In genomic region chr19:6099037-6099436, GRCh38 we compare ENCODE assay signal across 24 cellular contexts. TPM values are rescaled to one million over a fixed set of nuclear protein-coding genes. Genes with fewer than 3 reads are reported as not detected.
A peak's percentile ranks its signal among the peaks of the same experiment; 100 is the strongest.
DNase-seq lines count a peak whose midpoint lies in the region; ATAC-seq and TF ChIP-seq lines count a peak whose summit lies in the region.
"Had no signal": no experiment of that assay in that cellular context is flagged by ENCODE, and none has a peak within 500 bp of the region (broad histone marks: within the 10 kb centered on the region; RNA-seq: fewer than 3 reads in every experiment).

No MANE protein-coding gene starts in this region.

- H3K4me3 ChIP-seq in H7 (ENCODE audit: insufficient read depth, low read depth, low read length) (no peak overlapping the region), left lung (no peak overlapping the region), stomach smooth muscle (ENCODE audit: low read length in 2 of 2) (peak overlapping the region; percentile 7 to 23), OCI-LY7 (ENCODE audit: low read depth, low read length, poor library complexity, severe bottlenecking) (no peak overlapping the region)
- H3K4me3 ChIP-seq: SJSA1 had no signal

- peaks cover 1% of the 10 kb centered on the region for H3K27me3 Mint-ChIP-seq in endothelial cell (ENCODE audit: unreplicated experiment)
- H3K27me3 Mint-ChIP-seq: CD4-positive, CD25-positive, alpha-beta regulatory T cell had no signal

- no peaks in the 10 kb centered on the region for H3K9me3 Mint-ChIP-seq in endothelial cell (ENCODE audit: unreplicated experiment)
- H3K9me3 Mint-ChIP-seq: HFFc6, WTC11 had no signal

- H3K9ac ChIP-seq in stomach smooth muscle (ENCODE audit: low read length in 2 of 2), result peak overlapping the region; percentile 46 to 58

- H3K4me3 Mint-ChIP-seq in endothelial cell (ENCODE audit: unreplicated experiment), result no peak overlapping the region
- H3K4me3 Mint-ChIP-seq: HFFc6, WTC11 had no signal

- no TSS peak for BruUV-seq in OCI-LY7 (replicated peaks; lab: Mats Ljungman, UMichigan)

- H3K4me2 ChIP-seq in OCI-LY7 (ENCODE audit: low read length), result no peak overlapping the region

- H3K27ac ChIP-seq in caudate nucleus (ENCODE audit: low read depth, low read length) (peak overlapping the region; percentile 53), left lung (peak overlapping the region; percentile 51 to 96), stomach smooth muscle (ENCODE audit: low read length) (peak overlapping the region; percentile 85), OCI-LY7 (ENCODE audit: low read depth, low read length, poor library complexity, severe bottlenecking) (no peak overlapping the region)
- H3K27ac ChIP-seq: SJSA1 had no signal

- no peaks in the 10 kb centered on the region for H3K36me3 Mint-ChIP-seq in endothelial cell (ENCODE audit: low read depth, unreplicated experiment)
- H3K36me3 Mint-ChIP-seq: CD4-positive, CD25-positive, alpha-beta regulatory T cell; WTC11 had no signal

- H3K27me3 ChIP-seq in H7 (ENCODE audit: control insufficient read depth, insufficient read depth, low read length) (no peaks in the 10 kb centered on the region), left lung (no peaks in the 10 kb centered on the region), stomach smooth muscle (ENCODE audit: control insufficient read depth in 1 of 2, insufficient read depth in 2 of 2, low read length in 2 of 2) (no peaks in the 10 kb centered on the region)
- H3K27me3 ChIP-seq: SJSA1 had no signal

- no peaks in the 10 kb centered on the region for H4K20me1 ChIP-seq in OCI-LY7 (ENCODE audit: insufficient read depth, low read length)

- H3K4me1 Mint-ChIP-seq in endothelial cell (ENCODE audit: unreplicated experiment), result peaks cover 2% of the 10 kb centered on the region

- ATAC-seq in left lung, result no peak
- ATAC-seq in GM21515 (IDR thresholded peaks at IDR 0.05; ENCODE audit: unreplicated experiment), result no peak
- ATAC-seq in left colon, result no peak
- ATAC-seq: stimulated activated naive B cell treated with anti-CD40 and anti-IgM and Interleukin-4, amounts not matched to agents 10 μg/mL and 1 μg/mL and 100 μg/mL, for 72 hours; WTC11 had no signal

- H3K9me2 ChIP-seq in OCI-LY7 (ENCODE audit: insufficient read depth, low read length), result no peaks in the 10 kb centered on the region

- POLR2A ChIA-PET in OCI-LY7 (lab: Charles Lee), result interaction anchor here (0.6 kb wide), 1 partner anchor 1286 kb away, joined by 3 read pairs; no protein-coding TSS in a partner anchor

- peaks cover 24 to 48% of the 10 kb centered on the region in 2 donors for H3K4me1 ChIP-seq in left lung
- peaks cover 65% of the 10 kb centered on the region for H3K4me1 ChIP-seq in stomach smooth muscle (ENCODE audit: control insufficient read depth, insufficient read depth, low read length)
- H3K4me1 ChIP-seq in OCI-LY7 (ENCODE audit: insufficient read depth, low read length, poor library complexity, severe bottlenecking), result no peaks in the 10 kb centered on the region

- H3K9me3 ChIP-seq in left lung (no peaks in the 10 kb centered on the region), stomach smooth muscle (ENCODE audit: control insufficient read depth in 2 of 2, low read length in 2 of 2) (no peaks in the 10 kb centered on the region), OCI-LY7 (ENCODE audit: low read length) (no peaks in the 10 kb centered on the region)
- H3K9me3 ChIP-seq: SJSA1 had no signal

- intact Hi-C loops in left lung (cut with DNase I), result no loop called here
- intact Hi-C loops in OCI-LY7 (cut with micrococcal nuclease; ENCODE audit: unreplicated experiment), result no loop called here
- intact Hi-C loops in left colon (cut with DNase I, micrococcal nuclease), result no loop called here

- no peak overlapping the region for H3K27ac Mint-ChIP-seq in endothelial cell (ENCODE audit: unreplicated experiment)
- H3K27ac Mint-ChIP-seq: HFFc6, WTC11 had no signal

- DNase-seq in H7 (peak; percentile 2), caudate nucleus (lab: John Stamatoyannopoulos, UW) (peak in 4 of 61 donors; percentile 3 to 46 (median 10)), left lung (no peak), OCI-LY7 (ENCODE audit: low spot score) (no peak), left colon (no peak), endothelial cell (ENCODE audit: low spot score) (no peak)
- DNase-seq: activated CD4-positive, alpha-beta T cell treated with anti-CD3 and anti-CD28 coated beads, Interleukin-2, amount 50 U/mL, for 48 hours; CD4-positive, CD25-positive, alpha-beta regulatory T cell; cerebellar nuclear complex; DMS79; HFFc6; IMR-90; NCI-H1436; NCI-H748 treated with DMSO at 0.1 percent for 48 hours; stimulated activated naive B cell treated with anti-CD40 and anti-IgM and Interleukin-4, amounts not matched to agents 10 μg/mL and 1 μg/mL and 100 μg/mL, for 72 hours had no signal

- no peak for TF ChIP-seq CTCF in left lung (IDR thresholded peaks at IDR 0.05)
- no peak for TF ChIP-seq CTCF in OCI-LY7 (conservative IDR thresholded peaks at IDR 0.05; ENCODE audit: low read length)
- no peak for TF ChIP-seq CTCF in endothelial cell (IDR thresholded peaks at IDR 0.05; ENCODE audit: unreplicated experiment)

- H3K36me3 ChIP-seq in H7 (replicated peaks; ENCODE audit: control insufficient read depth, insufficient read depth, low read length) (no peaks in the 10 kb centered on the region), left lung (no peaks in the 10 kb centered on the region), stomach smooth muscle (ENCODE audit: control insufficient read depth in 2 of 2, insufficient read depth in 2 of 2, low read length in 2 of 2) (no peaks in the 10 kb centered on the region), OCI-LY7 (ENCODE audit: insufficient read depth, low read length) (no peaks in the 10 kb centered on the region)
- H3K36me3 ChIP-seq: SJSA1 had no signal

- no peaks in the 10 kb centered on the region for H3K79me2 ChIP-seq in OCI-LY7 (ENCODE audit: insufficient read depth, low read depth, low read length)

- CTCF ChIA-PET in OCI-LY7 (lab: Charles Lee; ENCODE audit: unreplicated experiment), result no interaction called here

- H2AFZ ChIP-seq in OCI-LY7 (ENCODE audit: low read length), result no peak overlapping the region

RNA-seq across cellular contexts. Expression of gene RFX2, which starts 11.3 kb away (rescaled TPM):
- total RNA-seq in H7 (2014; rRNA removed; shearing (Covaris generic)), result 2.9 and 3.8 TPM in 2 replicates
- total RNA-seq in left lung, result 10 to 100 TPM; 17.0 to 18.8 TPM
- 11.8 and 13.7 TPM in 2 replicates for total RNA-seq in OCI-LY7 (2014; rRNA removed; shearing (Covaris generic))
- 11.0 and 12.1 TPM in 2 replicates for total RNA-seq in OCI-LY7 (2022)
- 1 to 10 TPM; 6.6 to 8.5 TPM for total RNA-seq in left colon
- 1.2 TPM for total RNA-seq in endothelial cell (ENCODE audit: unreplicated experiment)

RNA-seq across cellular contexts. Expression of gene ACSBG2, which starts 36.4 kb away (rescaled TPM):
- total RNA-seq in H7 (2014; rRNA removed; shearing (Covaris generic)), result not detected in 2 replicates
- not detected for total RNA-seq in left lung
- not detected in 2 replicates for total RNA-seq in OCI-LY7 (2014; rRNA removed; shearing (Covaris generic))
- total RNA-seq in OCI-LY7 (2022), result not detected in 2 replicates
- total RNA-seq in left colon, result not detected
- not detected for total RNA-seq in endothelial cell (ENCODE audit: unreplicated experiment)
- total RNA-seq: CD4-positive, CD25-positive, alpha-beta regulatory T cell; fibroblast of villous mesenchyme; HFFc6; IMR-90; kidney epithelial cell; MCF 10A; mucosa of gallbladder; SJSA1; T-helper 2 cell treated with Interferon-gamma antibody and Interleukin-4, amounts not matched to agents 100 ng/mL and 5 ng/mL, for 36 hours; WTC11 had no signal

Comparison
In these comparisons a context has a peak if more than half of its experiments do, and no peak if none do; other contexts are left out.
1. H3K4me3 ChIP-seq: peak in stomach smooth muscle (2 of 2); none in H7 (single experiment), left lung (0 of 2) and OCI-LY7 (single experiment).